9 cellular contexts compared by ENCODE assay signal in the genomic region with DNA sequence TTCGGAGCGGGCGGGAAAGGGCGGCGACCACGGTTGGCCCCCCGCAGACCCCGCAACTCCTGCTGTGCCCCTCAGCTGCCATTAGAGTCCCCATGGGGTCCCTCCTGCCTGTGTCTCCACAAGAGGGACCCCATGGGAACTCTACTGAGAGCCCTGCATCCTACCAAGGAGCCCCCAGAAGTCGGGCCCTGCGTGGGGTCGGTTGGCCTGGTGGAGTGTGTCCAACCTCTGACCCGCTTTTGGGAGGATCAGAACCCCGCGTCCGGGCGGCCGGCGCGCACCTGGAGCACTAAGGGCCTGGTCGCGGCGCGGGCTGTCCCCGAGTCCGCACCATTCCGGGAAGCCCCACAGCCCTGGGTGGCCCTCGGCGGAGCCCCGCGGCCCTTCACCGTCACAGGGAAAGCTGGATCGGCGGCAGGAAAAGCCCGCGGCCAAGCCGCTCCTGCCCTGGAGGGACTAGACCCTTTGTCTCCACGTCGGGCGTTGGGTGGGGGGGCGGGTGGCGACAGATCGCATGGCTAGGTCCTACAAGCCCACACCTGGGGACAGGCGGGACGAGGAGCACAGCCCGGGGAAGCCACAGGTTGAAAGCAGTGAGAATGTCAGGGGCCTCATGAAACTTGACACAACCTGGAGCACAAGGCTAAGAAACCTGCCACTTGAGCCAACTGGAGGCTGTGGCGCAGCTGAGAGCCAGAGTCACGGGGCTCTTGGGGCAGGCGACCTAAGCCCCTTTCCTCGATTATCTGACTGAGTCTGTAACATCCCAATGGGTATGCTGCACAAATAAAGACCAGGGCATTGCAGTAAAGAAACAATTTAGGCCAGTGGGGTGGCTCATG. TPM values are rescaled to one million over a fixed set of nuclear protein-coding genes. Genes with fewer than 3 reads are reported as not detected.
A peak's percentile ranks its signal among the peaks of the same experiment; 100 is the strongest.
DNase-seq lines count a peak whose midpoint lies in the region; ATAC-seq, FAIRE-seq and TF ChIP-seq lines count a peak whose summit lies in the region.
"Had no signal": no experiment of that assay in that cellular context is flagged by ENCODE, and none has a peak within 500 bp of the region (broad histone marks: within the 10 kb centered on the region; RNA-seq: fewer than 3 reads in every experiment).

No MANE protein-coding gene starts in this region.

- peaks cover 18% of the 10 kb centered on the region for H3K4me1 Mint-ChIP-seq in CD14-positive monocyte
- H3K4me1 Mint-ChIP-seq in effector memory CD8-positive, alpha-beta T cell (ENCODE audit: low read depth in 2 of 2), result peaks cover 5 to 6% of the 10 kb centered on the region in 2 donors
- H3K4me1 Mint-ChIP-seq in activated T-helper 2 cell treated with anti-CD3 and anti-CD28 coated beads, Interferon-gamma antibody, Interleukin-2, Interleukin-4, amounts not matched to agents 10 μg/mL and 5 μg/mL and 100 μg/mL, durations not matched to agents 14 hours and 24 hours and 36 hours (ENCODE audit: low read depth), result peaks cover 12% of the 10 kb centered on the region

- H3K27me3 ChIP-seq in pancreas (no peaks in the 10 kb centered on the region), MG63 (no peaks in the 10 kb centered on the region)

- ATAC-seq in HG03571 (IDR thresholded peaks at IDR 0.05; ENCODE audit: unreplicated experiment) (peak; percentile 5), pancreas (peak; percentile 11 to 21 (median 15)), HG03457 (IDR thresholded peaks at IDR 0.05; ENCODE audit: unreplicated experiment) (no peak)
- no peak for ATAC-seq in effector memory CD8-positive, alpha-beta T cell (replicated peaks)

- peak overlapping the region in 2 of 7 donors; percentile 40 to 66 for H3K27ac Mint-ChIP-seq in CD14-positive monocyte
- no peak overlapping the region for H3K27ac Mint-ChIP-seq in effector memory CD8-positive, alpha-beta T cell
- H3K27ac Mint-ChIP-seq in activated T-helper 2 cell treated with anti-CD3 and anti-CD28 coated beads, Interferon-gamma antibody, Interleukin-2, Interleukin-4, amounts not matched to agents 10 μg/mL and 5 μg/mL and 100 μg/mL, durations not matched to agents 14 hours and 24 hours and 36 hours, result no peak overlapping the region

- H3K4me3 Mint-ChIP-seq in CD14-positive monocyte, result peak overlapping the region; percentile 79 to 94
- peak overlapping the region; percentile 69 to 75 for H3K4me3 Mint-ChIP-seq in effector memory CD8-positive, alpha-beta T cell
- H3K4me3 Mint-ChIP-seq in activated T-helper 2 cell treated with anti-CD3 and anti-CD28 coated beads, Interferon-gamma antibody, Interleukin-2, Interleukin-4, amounts not matched to agents 10 μg/mL and 5 μg/mL and 100 μg/mL, durations not matched to agents 14 hours and 24 hours and 36 hours (ENCODE audit: low read depth), result no peak overlapping the region

- H3K9me3 ChIP-seq in pancreas (no peaks in the 10 kb centered on the region), MG63 (no peaks in the 10 kb centered on the region)

- peaks cover 20 to 29% (median 29%) of the 10 kb centered on the region in 3 donors for H3K27me3 Mint-ChIP-seq in CD14-positive monocyte (ENCODE audit: low read depth in 3 of 3)
- peaks cover 32 to 45% of the 10 kb centered on the region in 2 donors for H3K27me3 Mint-ChIP-seq in effector memory CD8-positive, alpha-beta T cell
- H3K27me3 Mint-ChIP-seq in activated T-helper 2 cell treated with anti-CD3 and anti-CD28 coated beads, Interferon-gamma antibody, Interleukin-2, Interleukin-4, amounts not matched to agents 10 μg/mL and 5 μg/mL and 100 μg/mL, durations not matched to agents 14 hours and 24 hours and 36 hours (ENCODE audit: low read depth), result peaks cover 32% of the 10 kb centered on the region

- no peak overlapping the region for H3K27ac ChIP-seq in pancreas

- no peaks in the 10 kb centered on the region for H3K36me3 ChIP-seq in pancreas
- no peaks in the 10 kb centered on the region for H3K36me3 ChIP-seq in MG63

- H3K4me3 ChIP-seq in pancreas (peak overlapping the region; percentile 11 to 57 (median 38)), MG63 (no peak overlapping the region)

- peaks cover 0 to under 1% (median 0%) of the 10 kb centered on the region in 3 donors for H3K4me1 ChIP-seq in pancreas

- DNase-seq in CD14-positive monocyte (ENCODE audit: low spot score) (no peak), pancreas (peak in 2 of 6 donors; percentile 20 to 73), HCEC 1CT (no peak), MG63 (no peak)
- DNase-seq in effector memory CD8-positive, alpha-beta T cell, result no peak
- DNase-seq in activated T-helper 2 cell treated with anti-CD3 and anti-CD28 coated beads, Interferon-gamma antibody, Interleukin-2, Interleukin-4, amounts not matched to agents 10 μg/mL and 5 μg/mL and 100 μg/mL, durations not matched to agents 14 hours and 24 hours and 36 hours (ENCODE audit: low spot score), result no peak
- DNase-seq: NCI-H2107 had no signal

- FAIRE-seq in pancreas (lab: Jason Lieb, UNC), result no peak

- intact Hi-C loops in CD14-positive monocyte (cut with micrococcal nuclease) (loop anchor here in 1 of 2 donors (5.0 kb wide), 1 partner anchor 59 kb away; no protein-coding TSS in a partner anchor), pancreas (cut with DNase I) (no loop called here)
- intact Hi-C loops in activated T-helper 2 cell treated with anti-CD3 and anti-CD28 coated beads, Interferon-gamma antibody, Interleukin-2, Interleukin-4, amounts not matched to agents 10 μg/mL and 5 μg/mL and 100 μg/mL, durations not matched to agents 14 hours and 24 hours and 36 hours (cut with micrococcal nuclease), result loop anchor here (1.0 kb wide), 3 partner anchors 9 to 17 kb away; partner anchors contain the start of genes CXXC1 and MBD1

- 35 to 39% methylated on average over 33 to 49 of the region's 49 CpGs for WGBS in pancreas, 2 donors

- peaks cover 2 to 15% (median 10%) of the 10 kb centered on the region in 7 donors for H3K9me3 Mint-ChIP-seq in CD14-positive monocyte
- H3K9me3 Mint-ChIP-seq in effector memory CD8-positive, alpha-beta T cell, result no peaks in the 10 kb centered on the region
- H3K9me3 Mint-ChIP-seq in activated T-helper 2 cell treated with anti-CD3 and anti-CD28 coated beads, Interferon-gamma antibody, Interleukin-2, Interleukin-4, amounts not matched to agents 10 μg/mL and 5 μg/mL and 100 μg/mL, durations not matched to agents 14 hours and 24 hours and 36 hours, result no peaks in the 10 kb centered on the region

- TF ChIP-seq CTCF in CD14-positive monocyte (IDR thresholded peaks at IDR 0.05) (no peak), pancreas (IDR thresholded peaks at IDR 0.05) (no peak)

- peaks cover 4 to 9% of the 10 kb centered on the region in 2 donors for H3K36me3 Mint-ChIP-seq in CD14-positive monocyte
- peaks cover 3% of the 10 kb centered on the region for H3K36me3 Mint-ChIP-seq in effector memory CD8-positive, alpha-beta T cell (ENCODE audit: insufficient read depth)
- H3K36me3 Mint-ChIP-seq in activated T-helper 2 cell treated with anti-CD3 and anti-CD28 coated beads, Interferon-gamma antibody, Interleukin-2, Interleukin-4, amounts not matched to agents 10 μg/mL and 5 μg/mL and 100 μg/mL, durations not matched to agents 14 hours and 24 hours and 36 hours (ENCODE audit: low read depth), result no peaks in the 10 kb centered on the region

RNA-seq across cellular contexts. Expression of gene CXXC1, which starts 11.2 kb away (rescaled TPM):
- 10 to 100 TPM; 30.9 to 33.4 TPM for polyA plus RNA-seq in CD14-positive monocyte
- total RNA-seq in pancreas, result 10 to 100 TPM; 39.6 to 71.1 (median 52.9) TPM
- 100 to 1,000 TPM; 236 to 245 TPM for polyA plus RNA-seq in pancreas
- 39.0 and 59.3 TPM in 2 replicates for total RNA-seq in MG63 (2014; rRNA removed; shearing (Covaris generic); ENCODE audit: low replicate concordance)
- 94.9 and 101 TPM in 2 replicates for total RNA-seq in activated T-helper 2 cell treated with anti-CD3 and anti-CD28 coated beads, Interferon-gamma antibody, Interleukin-2, Interleukin-4, amounts not matched to agents 10 μg/mL and 5 μg/mL and 100 μg/mL, durations not matched to agents 14 hours and 24 hours and 36 hours

RNA-seq across cellular contexts. Expression of gene MBD1, which starts 17.3 kb away (rescaled TPM):
- 10 to 100 TPM; 13.2 to 17.4 TPM for polyA plus RNA-seq in CD14-positive monocyte
- total RNA-seq in pancreas, result 10 to 100 TPM; 27.2 to 46.9 (median 33.4) TPM
- polyA plus RNA-seq in pancreas, result 10 to 100 TPM; 36.5 to 38.1 TPM
- total RNA-seq in MG63 (2014; rRNA removed; shearing (Covaris generic); ENCODE audit: low replicate concordance), result 28.2 and 34.4 TPM in 2 replicates
- total RNA-seq in activated T-helper 2 cell treated with anti-CD3 and anti-CD28 coated beads, Interferon-gamma antibody, Interleukin-2, Interleukin-4, amounts not matched to agents 10 μg/mL and 5 μg/mL and 100 μg/mL, durations not matched to agents 14 hours and 24 hours and 36 hours, result 78.4 and 79.7 TPM in 2 replicates

RNA-seq across cellular contexts. Expression of gene CFAP53, which starts 32.4 kb away (rescaled TPM):
- under 1 TPM in 1 of 2 donors, not detected in 1; 0.14 TPM for polyA plus RNA-seq in CD14-positive monocyte
- 1 to 10 TPM in 1 of 6 donors, under 1 TPM in 5; 0.25 to 1.5 (median 0.28) TPM for total RNA-seq in pancreas
- 1 to 10 TPM; 1.2 to 1.3 TPM for polyA plus RNA-seq in pancreas
- not detected in 2 replicates for total RNA-seq in MG63 (2014; rRNA removed; shearing (Covaris generic); ENCODE audit: low replicate concordance)
- total RNA-seq in activated T-helper 2 cell treated with anti-CD3 and anti-CD28 coated beads, Interferon-gamma antibody, Interleukin-2, Interleukin-4, amounts not matched to agents 10 μg/mL and 5 μg/mL and 100 μg/mL, durations not matched to agents 14 hours and 24 hours and 36 hours, result 0.25 and 0.51 TPM in 2 replicates

Comparison
In these comparisons a context has a peak if more than half of its experiments do, and no peak if none do; other contexts are left out.
1. ATAC-seq: peak in HG03571 (single experiment) and pancreas (4 of 4); none in effector memory CD8-positive, alpha-beta T cell (single experiment) and HG03457 (single experiment).